Comparison of ENCODE assay signal across 24 cellular contexts in genomic region chr17:73121513-73121912, GRCh38. TPM values are rescaled to one million over a fixed set of nuclear protein-coding genes. Genes with fewer than 3 reads are reported as not detected.
"Had no signal": no experiment of that assay in that cellular context is flagged by ENCODE, and none has a peak within 500 bp of the region (broad histone marks: within the 10 kb centered on the region; RNA-seq: fewer than 3 reads in every experiment).

No MANE protein-coding gene starts in this region.

- H3K4me3 ChIP-seq: hepatocyte, lower lobe of right lung, pancreas, prostate gland, right lobe of liver, smooth muscle cell, stomach, testis, thyroid gland, transverse colon, upper lobe of left lung had no signal

- H3K4me1 ChIP-seq: lower lobe of right lung, pancreas, prostate gland, right lobe of liver, stomach, testis, thyroid gland, transverse colon, upper lobe of left lung had no signal

- H3K27me3 ChIP-seq: hepatocyte, pancreas, right lobe of liver, stomach, testis, thyroid gland, transverse colon, upper lobe of left lung had no signal

- H2AFZ ChIP-seq: hepatocyte had no signal

- FAIRE-seq: pancreas had no signal

- H3K27ac ChIP-seq: hepatocyte, lower lobe of right lung, pancreas, prostate gland, right lobe of liver, stomach, testis, thyroid gland, transverse colon, upper lobe of left lung had no signal

- H3K4me2 ChIP-seq: hepatocyte, smooth muscle cell had no signal

- DNase-seq: islet precursor cell; lower lobe of right lung; mammary epithelial cell; mesenchymal stem cell; naive thymus-derived CD8-positive, alpha-beta T cell; nucleus accumbens; pancreas; posterior cingulate gyrus; retina; right lobe of liver; stimulated activated CD4-positive, alpha-beta T cell treated with anti-CD3 and anti-CD28 coated beads, Interleukin-1b, Interleukin-23, amount 100 ng/mL, for 48 hours; stimulated activated CD4-positive, alpha-beta T cell treated with anti-CD3 and anti-CD28 coated beads, Interleukin-2, amount 100 ng/mL, for 48 hours; stimulated activated CD4-positive, alpha-beta T cell treated with anti-CD3 and anti-CD28 coated beads, Interleukin-4, amount 100 ng/mL, for 4 hours; stimulated activated CD8-positive, alpha-beta memory T cell treated with anti-CD3 and anti-CD28 coated beads, Interleukin-4, amount 100 ng/mL, for 48 hours; stimulated activated naive CD4-positive, alpha-beta T cell treated with Interleukin-2 at 50 U/mL for 16 hours; stomach; testis; thyroid gland; transverse colon; upper lobe of left lung had no signal

- H3K79me2 ChIP-seq: hepatocyte had no signal

- ATAC-seq: lower lobe of right lung; naive thymus-derived CD8-positive, alpha-beta T cell; pancreas; right lobe of liver; stimulated activated memory B cell treated with anti-CD40 and anti-IgM and Interleukin-4, amounts not matched to agents 10 μg/mL and 1 μg/mL and 100 μg/mL, for 72 hours had no signal

- H3K9me3 ChIP-seq: lower lobe of right lung, pancreas, prostate gland, right lobe of liver, stomach, testis, thyroid gland, transverse colon, upper lobe of left lung had no signal

- H3K36me3 ChIP-seq: lower lobe of right lung, pancreas, prostate gland, right lobe of liver, stomach, thyroid gland, transverse colon, upper lobe of left lung had no signal

RNA-seq across cellular contexts. Expression of gene SSTR2, which starts 43.3 kb away (rescaled TPM):
- total RNA-seq: mammary epithelial cell; naive thymus-derived CD8-positive, alpha-beta T cell had no signal
- polyA plus RNA-seq: mammary epithelial cell; naive thymus-derived CD8-positive, alpha-beta T cell; smooth muscle cell had no signal
